In the genomic region with DNA sequence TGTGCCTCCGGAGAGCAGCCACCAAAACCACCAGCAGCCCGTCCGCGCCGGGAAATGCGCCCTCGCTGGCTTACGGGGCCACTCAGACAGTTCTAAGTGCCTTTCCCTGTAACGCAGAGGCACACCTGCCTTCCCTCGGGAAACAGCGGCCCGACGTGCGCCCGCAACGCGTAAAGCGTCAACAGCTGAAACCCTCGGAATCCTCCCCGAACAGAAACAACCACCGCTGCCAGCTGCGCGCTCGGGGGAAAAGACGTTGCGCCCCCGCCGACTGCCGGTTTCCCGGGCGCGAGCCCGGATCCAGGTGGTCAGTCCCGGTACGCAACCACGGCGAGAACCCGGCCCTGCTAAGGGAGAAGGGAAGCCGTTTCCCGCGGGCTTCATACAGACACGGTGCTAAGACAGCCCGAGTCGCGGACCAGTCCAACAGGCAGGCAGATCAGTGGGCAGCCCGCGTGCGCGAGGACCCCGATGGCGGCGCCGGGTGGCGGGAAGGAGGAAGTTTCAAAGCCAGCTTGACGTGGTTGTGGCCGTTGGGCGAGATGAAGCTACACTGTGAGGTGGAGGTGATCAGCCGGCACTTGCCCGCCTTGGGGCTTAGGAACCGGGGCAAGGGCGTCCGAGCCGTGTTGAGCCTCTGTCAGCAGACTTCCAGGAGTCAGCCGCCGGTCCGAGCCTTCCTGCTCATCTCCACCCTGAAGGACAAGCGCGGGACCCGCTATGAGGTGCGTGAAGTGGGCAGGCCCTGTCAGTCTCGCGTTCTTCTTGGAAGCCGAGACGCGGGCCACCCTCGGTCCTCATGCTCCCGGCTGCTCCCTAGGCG, we compare ENCODE assay signal across 1 cellular context.
TF ChIP-seq lines count a peak whose summit lies in the region.

A gene with protein sequence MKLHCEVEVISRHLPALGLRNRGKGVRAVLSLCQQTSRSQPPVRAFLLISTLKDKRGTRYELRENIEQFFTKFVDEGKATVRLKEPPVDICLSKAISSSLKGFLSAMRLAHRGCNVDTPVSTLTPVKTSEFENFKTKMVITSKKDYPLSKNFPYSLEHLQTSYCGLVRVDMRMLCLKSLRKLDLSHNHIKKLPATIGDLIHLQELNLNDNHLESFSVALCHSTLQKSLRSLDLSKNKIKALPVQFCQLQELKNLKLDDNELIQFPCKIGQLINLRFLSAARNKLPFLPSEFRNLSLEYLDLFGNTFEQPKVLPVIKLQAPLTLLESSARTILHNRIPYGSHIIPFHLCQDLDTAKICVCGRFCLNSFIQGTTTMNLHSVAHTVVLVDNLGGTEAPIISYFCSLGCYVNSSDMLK (plus strand): TSS at position 462 of the 823 bp plus-strand sequence. CDS start 81 bp downstream, at position 543.

TF ChIP-seq in HEK293, 187 proteins besides CTCF, POLR2A, EP300 and RAD21 (continued from another document):
- TF ChIP-seq ZNF518A (tag by site-specific recombination; conservative IDR thresholded peaks at IDR 0.05; ENCODE audit: low read depth) (no peak), ZNF114 (tag by site-specific recombination; IDR thresholded peaks at IDR 0.05) (no peak), GFI1B (tag by site-specific recombination; IDR thresholded peaks at IDR 0.05) (no peak), ZNF140 (tag by site-specific recombination; IDR thresholded peaks at IDR 0.05) (no peak), WT1 (tag by site-specific recombination; IDR thresholded peaks at IDR 0.05) (0 out of 2 replicates have a peak, but pooled peaks have one; percentile 7), ZSCAN5A (tag by site-specific recombination; IDR thresholded peaks at IDR 0.05) (0 out of 2 replicates have a peak, but pooled peaks have one; percentile 38), YY2 (tag by site-specific recombination; IDR thresholded peaks at IDR 0.05) (peak; percentile 91), ZBTB21 (tag by site-specific recombination; IDR thresholded peaks at IDR 0.05) (peak; percentile 51; the same call in 1 of the 2 replicates), GLI4 (tag by site-specific recombination; IDR thresholded peaks at IDR 0.05) (no peak), ZNF138 (tag by site-specific recombination; IDR thresholded peaks at IDR 0.05; ENCODE audit: borderline replicate concordance) (no peak), ZNF560 (tag by site-specific recombination; IDR thresholded peaks at IDR 0.05; ENCODE audit: borderline replicate concordance) (no peak)
